1 cellular context compared by ENCODE assay signal in genomic region chr1:161045749-161046573, GRCh38.
TF ChIP-seq lines count a peak whose summit lies in the region.

USF1 (minus strand) TSS chr1:161045977; CDS start chr1:161043275, 2,702 bp downstream.

TF ChIP-seq in HepG2, 621 proteins besides CTCF, POLR2A, EP300 and RAD21 (continued from another document and continues in another):
- TF ChIP-seq, protein P1, sequence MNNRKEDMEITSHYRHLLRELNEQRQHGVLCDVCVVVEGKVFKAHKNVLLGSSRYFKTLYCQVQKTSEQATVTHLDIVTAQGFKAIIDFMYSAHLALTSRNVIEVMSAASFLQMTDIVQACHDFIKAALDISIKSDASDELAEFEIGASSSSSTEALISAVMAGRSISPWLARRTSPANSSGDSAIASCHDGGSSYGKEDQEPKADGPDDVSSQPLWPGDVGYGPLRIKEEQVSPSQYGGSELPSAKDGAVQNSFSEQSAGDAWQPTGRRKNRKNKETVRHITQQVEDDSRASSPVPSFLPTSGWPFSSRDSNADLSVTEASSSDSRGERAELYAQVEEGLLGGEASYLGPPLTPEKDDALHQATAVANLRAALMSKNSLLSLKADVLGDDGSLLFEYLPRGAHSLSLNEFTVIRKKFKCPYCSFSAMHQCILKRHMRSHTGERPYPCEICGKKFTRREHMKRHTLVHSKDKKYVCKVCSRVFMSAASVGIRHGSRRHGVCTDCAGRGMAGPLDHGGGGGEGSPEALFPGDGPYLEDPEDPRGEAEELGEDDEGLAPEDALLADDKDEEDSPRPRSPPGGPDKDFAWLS (CRISPR knock-in tag; IDR thresholded peaks at IDR 0.05; ENCODE audit: borderline replicate concordance) = no peak
- TF ChIP-seq ZNF160 (CRISPR knock-in tag; IDR thresholded peaks at IDR 0.05) (no peak; the same call in 1 of the 2 replicates), CEBPB (IDR thresholded peaks at IDR 0.05; ENCODE audit: borderline replicate concordance, low read depth, low read length) (no peak), TRIM24 (CRISPR knock-in tag; IDR thresholded peaks at IDR 0.05) (no peak), NR1H2 (CRISPR knock-in tag; IDR thresholded peaks at IDR 0.05; ENCODE audit: borderline replicate concordance, low read depth) (no peak), NCOA2 (CRISPR knock-in tag; IDR thresholded peaks at IDR 0.05) (no peak; the same call in 1 of the 2 replicates), GMEB1 (CRISPR knock-in tag; IDR thresholded peaks at IDR 0.05; ENCODE audit: borderline replicate concordance) (peak; percentile 61; the same call in 1 of the 2 replicates), SUZ12 (IDR thresholded peaks at IDR 0.05; ENCODE audit: low read depth, low read length) (no peak), ZNF136 (CRISPR knock-in tag; IDR thresholded peaks at IDR 0.05; ENCODE audit: low read depth) (no peak; the same call in 1 of the 2 replicates), ZFP41 (CRISPR knock-in tag; IDR thresholded peaks at IDR 0.05; ENCODE audit: borderline replicate concordance) (no peak), MYC (CRISPR knock-in tag; IDR thresholded peaks at IDR 0.05; ENCODE audit: borderline replicate concordance) (peak; percentile 35; the same call in 1 of the 2 replicates), SIX1 (CRISPR knock-in tag; IDR thresholded peaks at IDR 0.05; ENCODE audit: borderline replicate concordance) (no peak; the same call in 1 of the 2 replicates), ARID3A (IDR thresholded peaks at IDR 0.05; ENCODE audit: low read depth, low read length) (no peak), SIN3A (IDR thresholded peaks at IDR 0.05; ENCODE audit: borderline replicate concordance, low read depth, low read length) (no peak), POGK (CRISPR knock-in tag; conservative IDR thresholded peaks at IDR 0.05) (0 out of 2 replicates have a peak, but pooled peaks have one; percentile 5), ZNF33B (CRISPR knock-in tag; IDR thresholded peaks at IDR 0.05) (0 out of 2 replicates have a peak, but pooled peaks have one; percentile 24), CREB3 (CRISPR knock-in tag; IDR thresholded peaks at IDR 0.05) (no peak; the same call in 1 of the 2 replicates), ZNF34 (CRISPR knock-in tag; IDR thresholded peaks at IDR 0.05; ENCODE audit: borderline replicate concordance) (no peak), KLF15 (CRISPR knock-in tag; IDR thresholded peaks at IDR 0.05; ENCODE audit: borderline replicate concordance) (no peak), ZNF138 (CRISPR knock-in tag; IDR thresholded peaks at IDR 0.05; ENCODE audit: low read depth) (peak; percentile 91), ZNF556 (CRISPR knock-in tag; IDR thresholded peaks at IDR 0.05; ENCODE audit: borderline replicate concordance) (peak; percentile 19; the same call in 1 of the 2 replicates), ZNF850 (CRISPR knock-in tag; conservative IDR thresholded peaks at IDR 0.05) (no peak), DR1 (CRISPR knock-in tag; IDR thresholded peaks at IDR 0.05) (no peak), BCL6 (CRISPR knock-in tag; IDR thresholded peaks at IDR 0.05) (no peak), ZNF776 (CRISPR knock-in tag; IDR thresholded peaks at IDR 0.05) (no peak), HDAC1 (CRISPR knock-in tag; IDR thresholded peaks at IDR 0.05) (no peak; the same call in 1 of the 2 replicates), NFYC (CRISPR knock-in tag; IDR thresholded peaks at IDR 0.05) (no peak), MBD4 (IDR thresholded peaks at IDR 0.05; ENCODE audit: borderline replicate concordance, low read length) (no peak), HMG20A (CRISPR knock-in tag; IDR thresholded peaks at IDR 0.05; ENCODE audit: borderline replicate concordance) (no peak), ZNF335 (CRISPR knock-in tag; IDR thresholded peaks at IDR 0.05) (0 out of 2 replicates have a peak, but pooled peaks have one; percentile 21), ZBTB49 (CRISPR knock-in tag; IDR thresholded peaks at IDR 0.05; ENCODE audit: borderline replicate concordance) (no peak), AHR (CRISPR knock-in tag; IDR thresholded peaks at IDR 0.05) (peak; percentile 61; the same call in 1 of the 2 replicates)
- TF ChIP-seq, protein P2, sequence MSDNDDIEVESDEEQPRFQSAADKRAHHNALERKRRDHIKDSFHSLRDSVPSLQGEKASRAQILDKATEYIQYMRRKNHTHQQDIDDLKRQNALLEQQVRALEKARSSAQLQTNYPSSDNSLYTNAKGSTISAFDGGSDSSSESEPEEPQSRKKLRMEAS (IDR thresholded peaks at IDR 0.05) = peak; percentile 63
- TF ChIP-seq, protein P3, sequence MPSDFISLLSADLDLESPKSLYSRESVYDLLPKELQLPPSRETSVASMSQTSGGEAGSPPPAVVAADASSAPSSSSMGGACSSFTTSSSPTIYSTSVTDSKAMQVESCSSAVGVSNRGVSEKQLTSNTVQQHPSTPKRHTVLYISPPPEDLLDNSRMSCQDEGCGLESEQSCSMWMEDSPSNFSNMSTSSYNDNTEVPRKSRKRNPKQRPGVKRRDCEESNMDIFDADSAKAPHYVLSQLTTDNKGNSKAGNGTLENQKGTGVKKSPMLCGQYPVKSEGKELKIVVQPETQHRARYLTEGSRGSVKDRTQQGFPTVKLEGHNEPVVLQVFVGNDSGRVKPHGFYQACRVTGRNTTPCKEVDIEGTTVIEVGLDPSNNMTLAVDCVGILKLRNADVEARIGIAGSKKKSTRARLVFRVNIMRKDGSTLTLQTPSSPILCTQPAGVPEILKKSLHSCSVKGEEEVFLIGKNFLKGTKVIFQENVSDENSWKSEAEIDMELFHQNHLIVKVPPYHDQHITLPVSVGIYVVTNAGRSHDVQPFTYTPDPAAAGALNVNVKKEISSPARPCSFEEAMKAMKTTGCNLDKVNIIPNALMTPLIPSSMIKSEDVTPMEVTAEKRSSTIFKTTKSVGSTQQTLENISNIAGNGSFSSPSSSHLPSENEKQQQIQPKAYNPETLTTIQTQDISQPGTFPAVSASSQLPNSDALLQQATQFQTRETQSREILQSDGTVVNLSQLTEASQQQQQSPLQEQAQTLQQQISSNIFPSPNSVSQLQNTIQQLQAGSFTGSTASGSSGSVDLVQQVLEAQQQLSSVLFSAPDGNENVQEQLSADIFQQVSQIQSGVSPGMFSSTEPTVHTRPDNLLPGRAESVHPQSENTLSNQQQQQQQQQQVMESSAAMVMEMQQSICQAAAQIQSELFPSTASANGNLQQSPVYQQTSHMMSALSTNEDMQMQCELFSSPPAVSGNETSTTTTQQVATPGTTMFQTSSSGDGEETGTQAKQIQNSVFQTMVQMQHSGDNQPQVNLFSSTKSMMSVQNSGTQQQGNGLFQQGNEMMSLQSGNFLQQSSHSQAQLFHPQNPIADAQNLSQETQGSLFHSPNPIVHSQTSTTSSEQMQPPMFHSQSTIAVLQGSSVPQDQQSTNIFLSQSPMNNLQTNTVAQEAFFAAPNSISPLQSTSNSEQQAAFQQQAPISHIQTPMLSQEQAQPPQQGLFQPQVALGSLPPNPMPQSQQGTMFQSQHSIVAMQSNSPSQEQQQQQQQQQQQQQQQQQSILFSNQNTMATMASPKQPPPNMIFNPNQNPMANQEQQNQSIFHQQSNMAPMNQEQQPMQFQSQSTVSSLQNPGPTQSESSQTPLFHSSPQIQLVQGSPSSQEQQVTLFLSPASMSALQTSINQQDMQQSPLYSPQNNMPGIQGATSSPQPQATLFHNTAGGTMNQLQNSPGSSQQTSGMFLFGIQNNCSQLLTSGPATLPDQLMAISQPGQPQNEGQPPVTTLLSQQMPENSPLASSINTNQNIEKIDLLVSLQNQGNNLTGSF (CRISPR knock-in tag; IDR thresholded peaks at IDR 0.05) = no peak
- TF ChIP-seq, protein P4, sequence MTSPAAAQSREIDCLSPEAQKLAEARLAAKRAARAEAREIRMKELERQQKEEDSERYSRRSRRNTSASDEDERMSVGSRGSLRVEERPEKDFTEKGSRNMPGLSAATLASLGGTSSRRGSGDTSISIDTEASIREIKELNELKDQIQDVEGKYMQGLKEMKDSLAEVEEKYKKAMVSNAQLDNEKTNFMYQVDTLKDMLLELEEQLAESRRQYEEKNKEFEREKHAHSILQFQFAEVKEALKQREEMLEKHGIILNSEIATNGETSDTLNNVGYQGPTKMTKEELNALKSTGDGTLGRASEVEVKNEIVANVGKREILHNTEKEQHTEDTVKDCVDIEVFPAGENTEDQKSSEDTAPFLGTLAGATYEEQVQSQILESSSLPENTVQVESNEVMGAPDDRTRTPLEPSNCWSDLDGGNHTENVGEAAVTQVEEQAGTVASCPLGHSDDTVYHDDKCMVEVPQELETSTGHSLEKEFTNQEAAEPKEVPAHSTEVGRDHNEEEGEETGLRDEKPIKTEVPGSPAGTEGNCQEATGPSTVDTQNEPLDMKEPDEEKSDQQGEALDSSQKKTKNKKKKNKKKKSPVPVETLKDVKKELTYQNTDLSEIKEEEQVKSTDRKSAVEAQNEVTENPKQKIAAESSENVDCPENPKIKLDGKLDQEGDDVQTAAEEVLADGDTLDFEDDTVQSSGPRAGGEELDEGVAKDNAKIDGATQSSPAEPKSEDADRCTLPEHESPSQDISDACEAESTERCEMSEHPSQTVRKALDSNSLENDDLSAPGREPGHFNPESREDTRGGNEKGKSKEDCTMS (CRISPR knock-in tag; conservative IDR thresholded peaks at IDR 0.05) = no peak
- TF ChIP-seq, protein P5, sequence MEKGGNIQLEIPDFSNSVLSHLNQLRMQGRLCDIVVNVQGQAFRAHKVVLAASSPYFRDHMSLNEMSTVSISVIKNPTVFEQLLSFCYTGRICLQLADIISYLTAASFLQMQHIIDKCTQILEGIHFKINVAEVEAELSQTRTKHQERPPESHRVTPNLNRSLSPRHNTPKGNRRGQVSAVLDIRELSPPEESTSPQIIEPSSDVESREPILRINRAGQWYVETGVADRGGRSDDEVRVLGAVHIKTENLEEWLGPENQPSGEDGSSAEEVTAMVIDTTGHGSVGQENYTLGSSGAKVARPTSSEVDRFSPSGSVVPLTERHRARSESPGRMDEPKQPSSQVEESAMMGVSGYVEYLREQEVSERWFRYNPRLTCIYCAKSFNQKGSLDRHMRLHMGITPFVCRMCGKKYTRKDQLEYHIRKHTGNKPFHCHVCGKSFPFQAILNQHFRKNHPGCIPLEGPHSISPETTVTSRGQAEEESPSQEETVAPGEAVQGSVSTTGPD (CRISPR knock-in tag; IDR thresholded peaks at IDR 0.05) = no peak; the same call in 1 of the 2 replicates
- TF ChIP-seq, protein P6, sequence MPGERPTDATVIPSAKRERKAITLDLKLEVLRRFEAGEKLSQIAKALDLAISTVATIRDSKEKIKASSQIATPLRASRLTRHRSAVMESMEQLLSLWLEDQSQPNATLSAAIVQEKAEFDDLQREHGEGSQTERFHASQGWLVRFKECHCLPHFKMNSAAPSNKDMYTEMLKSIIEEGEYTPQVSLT (CRISPR knock-in tag; IDR thresholded peaks at IDR 0.05; ENCODE audit: borderline replicate concordance, low read depth) = peak; percentile 64; the same call in 1 of the 2 replicates
